Comparison of ENCODE assay signal across 1 cellular context in genomic region chr1:93566227-93566626, GRCh38.
A peak's percentile ranks its signal among the peaks of the same experiment; 100 is the strongest.
TF ChIP-seq lines count a peak whose summit lies in the region.

No MANE protein-coding gene starts in this region.

TF ChIP-seq in IMR-90, 13 proteins besides CTCF, POLR2A, EP300 and RAD21:
- TF ChIP-seq BHLHE40 (IDR thresholded peaks at IDR 0.05; ENCODE audit: low read depth, low read length) = no peak
- TF ChIP-seq CEBPB (IDR thresholded peaks at IDR 0.05; ENCODE audit: low read depth, low read length) = peak; percentile 62
- no peak for TF ChIP-seq NFE2L2 (IDR thresholded peaks at IDR 0.05; ENCODE audit: low read depth, low read length)
- no peak for TF ChIP-seq USF2 (IDR thresholded peaks at IDR 0.05; ENCODE audit: low read depth, low read length)
- TF ChIP-seq RFX5 (IDR thresholded peaks at IDR 0.05; ENCODE audit: low read depth, low read length) = no peak
